ENCODE assay signal across 28 cellular contexts in the genomic region with DNA sequence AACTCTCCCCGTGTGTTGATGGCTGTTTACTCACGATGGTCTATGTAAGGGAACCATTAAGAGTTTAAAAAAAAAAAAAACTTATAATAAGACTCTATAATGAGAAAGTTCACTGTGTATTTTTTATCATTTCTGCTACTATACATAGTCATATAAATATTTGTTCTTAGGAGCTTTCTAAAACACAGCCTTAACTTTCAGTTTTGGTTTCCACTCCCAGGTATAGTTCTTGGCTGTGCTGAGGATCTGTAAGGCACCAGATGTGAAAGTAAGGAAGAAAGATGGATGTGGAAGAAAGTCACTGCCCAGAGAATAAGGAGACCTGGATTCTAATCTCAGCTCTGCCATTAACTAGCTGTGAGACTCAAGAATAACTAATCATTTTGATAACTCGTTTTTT.
"Had no signal": no experiment of that assay in that cellular context is flagged by ENCODE, and none has a peak within 500 bp of the region (broad histone marks: within the 10 kb centered on the region; RNA-seq: fewer than 3 reads in every experiment).

No MANE protein-coding gene starts in this region.

- H3K9me3 Mint-ChIP-seq: activated naive CD4-positive, alpha-beta T cell treated with anti-CD3 and anti-CD28 coated beads, Interleukin-2, amount 50 U/mL, for 24 hours; activated naive CD8-positive, alpha-beta T cell treated with anti-CD3 and anti-CD28 coated beads, Interleukin-2, amount 50 U/mL, for 24 hours; activated T-cell treated with anti-CD3 and anti-CD28 coated beads, Interleukin-2, amount 50 U/mL, for 24 hours; naive thymus-derived CD4-positive, alpha-beta T cell; stimulated activated effector memory CD8-positive, alpha-beta T cell treated with anti-CD3 and anti-CD28 coated beads, Interleukin-12 subunit alpha, Interleukin-12 subunit beta, amount 100 ng/mL, for 72 hours; stimulated activated naive CD8-positive, alpha-beta T cell treated with anti-CD3 and anti-CD28 coated beads, Interleukin-15, Interleukin-2, amounts not matched to agents 100 ng/mL and 50 ng/mL, for 24 hours; T-helper 1 cell treated with Interleukin-12 subunit alpha and Interleukin-12 subunit beta and Interleukin-4 antibody, amounts not matched to agents 30 μg/mL and 1 μg/mL, for 36 hours had no signal

- H3K4me1 Mint-ChIP-seq: activated naive CD4-positive, alpha-beta T cell treated with anti-CD3 and anti-CD28 coated beads, Interleukin-2, amount 50 U/mL, for 24 hours; activated naive CD8-positive, alpha-beta T cell treated with anti-CD3 and anti-CD28 coated beads, Interleukin-2, amount 50 U/mL, for 24 hours; stimulated activated effector memory CD8-positive, alpha-beta T cell treated with anti-CD3 and anti-CD28 coated beads, Interleukin-12 subunit alpha, Interleukin-12 subunit beta, amount 100 ng/mL, for 72 hours had no signal

- H3K36me3 ChIP-seq: breast epithelium, heart left ventricle, ovary, right lobe of liver, thoracic aorta, WERI-Rb-1 had no signal

- H3K27ac ChIP-seq: breast epithelium, heart left ventricle, ovary, right lobe of liver, skin epidermis, thoracic aorta, WERI-Rb-1 had no signal

- H3K36me3 Mint-ChIP-seq: activated naive CD4-positive, alpha-beta T cell treated with anti-CD3 and anti-CD28 coated beads, Interleukin-2, amount 50 U/mL, for 24 hours; mesothelial cell of epicardium; naive thymus-derived CD4-positive, alpha-beta T cell; stimulated activated effector memory CD8-positive, alpha-beta T cell treated with anti-CD3 and anti-CD28 coated beads, Interleukin-12 subunit alpha, Interleukin-12 subunit beta, amount 100 ng/mL, for 72 hours had no signal

- ATAC-seq: activated CD4-positive, CD25-positive, alpha-beta regulatory T cell treated with anti-CD3 and anti-CD28 coated beads, Interleukin-2, amount 50 U/mL, for 24 hours; activated naive CD8-positive, alpha-beta T cell treated with anti-CD3 and anti-CD28 coated beads, Interleukin-2, amount 50 U/mL, for 24 hours; heart left ventricle; left ventricle myocardium superior; naive thymus-derived CD4-positive, alpha-beta T cell; right lobe of liver; stimulated activated effector memory CD8-positive, alpha-beta T cell treated with anti-CD3 and anti-CD28 coated beads, Interleukin-12 subunit alpha, Interleukin-12 subunit beta, amount 100 ng/mL, for 72 hours had no signal

- H3K4me1 ChIP-seq: breast epithelium, right lobe of liver had no signal

- H3K27me3 ChIP-seq: breast epithelium, heart left ventricle, ovary, right lobe of liver had no signal

- H3K27me3 Mint-ChIP-seq: activated T-cell treated with anti-CD3 and anti-CD28 coated beads, Interleukin-2, amount 50 U/mL, for 24 hours; stimulated activated naive CD8-positive, alpha-beta T cell treated with anti-CD3 and anti-CD28 coated beads, Interleukin-15, Interleukin-2, amounts not matched to agents 100 ng/mL and 50 ng/mL, for 24 hours had no signal

- H3K4me3 ChIP-seq: breast epithelium, heart left ventricle, ovary, right lobe of liver, skin epidermis, thoracic aorta had no signal

- H3K4me3 Mint-ChIP-seq: activated naive CD4-positive, alpha-beta T cell treated with anti-CD3 and anti-CD28 coated beads, Interleukin-2, amount 50 U/mL, for 24 hours; activated naive CD8-positive, alpha-beta T cell treated with anti-CD3 and anti-CD28 coated beads, Interleukin-2, amount 50 U/mL, for 24 hours; activated T-cell treated with anti-CD3 and anti-CD28 coated beads, Interleukin-2, amount 50 U/mL, for 24 hours; mesothelial cell of epicardium; naive thymus-derived CD4-positive, alpha-beta T cell; stimulated activated effector memory CD8-positive, alpha-beta T cell treated with anti-CD3 and anti-CD28 coated beads, Interleukin-12 subunit alpha, Interleukin-12 subunit beta, amount 100 ng/mL, for 72 hours; stimulated activated naive CD8-positive, alpha-beta T cell treated with anti-CD3 and anti-CD28 coated beads, Interleukin-15, Interleukin-2, amounts not matched to agents 100 ng/mL and 50 ng/mL, for 24 hours; T-helper 1 cell treated with Interleukin-12 subunit alpha and Interleukin-12 subunit beta and Interleukin-4 antibody, amounts not matched to agents 30 μg/mL and 1 μg/mL, for 36 hours had no signal

- H3K27ac Mint-ChIP-seq: activated naive CD4-positive, alpha-beta T cell treated with anti-CD3 and anti-CD28 coated beads, Interleukin-2, amount 50 U/mL, for 24 hours; activated naive CD8-positive, alpha-beta T cell treated with anti-CD3 and anti-CD28 coated beads, Interleukin-2, amount 50 U/mL, for 24 hours; activated T-cell treated with anti-CD3 and anti-CD28 coated beads, Interleukin-2, amount 50 U/mL, for 24 hours; mesothelial cell of epicardium; naive thymus-derived CD4-positive, alpha-beta T cell; progenitor cell of endocrine pancreas; stimulated activated effector memory CD8-positive, alpha-beta T cell treated with anti-CD3 and anti-CD28 coated beads, Interleukin-12 subunit alpha, Interleukin-12 subunit beta, amount 100 ng/mL, for 72 hours; stimulated activated naive CD8-positive, alpha-beta T cell treated with anti-CD3 and anti-CD28 coated beads, Interleukin-15, Interleukin-2, amounts not matched to agents 100 ng/mL and 50 ng/mL, for 24 hours; T-helper 1 cell treated with Interleukin-12 subunit alpha and Interleukin-12 subunit beta and Interleukin-4 antibody, amounts not matched to agents 30 μg/mL and 1 μg/mL, for 36 hours had no signal

- DNase-seq: activated CD4-positive, alpha-beta T cell treated with anti-CD3 and anti-CD28 coated beads for 48 hours; activated CD4-positive, alpha-beta T cell treated with anti-CD3 and anti-CD28 coated beads, Interleukin-2, amount 50 U/mL, for 48 hours; activated CD8-positive, alpha-beta memory T cell treated with anti-CD3 and anti-CD28 coated beads, Interleukin-2, amount 50 U/mL, for 48 hours; activated gamma-delta T cell; activated naive CD8-positive, alpha-beta T cell treated with anti-CD3 and anti-CD28 coated beads, Interleukin-2, amount 50 U/mL, for 24 hours; activated T-cell treated with anti-CD3 and anti-CD28 coated beads, Interleukin-2, amount 50 U/mL, for 24 hours; central memory CD4-positive, alpha-beta T cell; effector CD4-positive, alpha-beta T cell; foreskin fibroblast; heart left ventricle; left ventricle myocardium superior; naive thymus-derived CD4-positive, alpha-beta T cell; ovary; right lobe of liver; stimulated activated CD4-positive, alpha-beta T cell treated with anti-CD3 and anti-CD28 coated beads, Interleukin-4, amount 100 ng/mL, for 24 hours; T1000; trophoblast cell; WERI-Rb-1 had no signal

- H3K9me3 ChIP-seq: breast epithelium, heart left ventricle, ovary, thoracic aorta had no signal
